9 cellular contexts compared by ENCODE assay signal in the genomic region with DNA sequence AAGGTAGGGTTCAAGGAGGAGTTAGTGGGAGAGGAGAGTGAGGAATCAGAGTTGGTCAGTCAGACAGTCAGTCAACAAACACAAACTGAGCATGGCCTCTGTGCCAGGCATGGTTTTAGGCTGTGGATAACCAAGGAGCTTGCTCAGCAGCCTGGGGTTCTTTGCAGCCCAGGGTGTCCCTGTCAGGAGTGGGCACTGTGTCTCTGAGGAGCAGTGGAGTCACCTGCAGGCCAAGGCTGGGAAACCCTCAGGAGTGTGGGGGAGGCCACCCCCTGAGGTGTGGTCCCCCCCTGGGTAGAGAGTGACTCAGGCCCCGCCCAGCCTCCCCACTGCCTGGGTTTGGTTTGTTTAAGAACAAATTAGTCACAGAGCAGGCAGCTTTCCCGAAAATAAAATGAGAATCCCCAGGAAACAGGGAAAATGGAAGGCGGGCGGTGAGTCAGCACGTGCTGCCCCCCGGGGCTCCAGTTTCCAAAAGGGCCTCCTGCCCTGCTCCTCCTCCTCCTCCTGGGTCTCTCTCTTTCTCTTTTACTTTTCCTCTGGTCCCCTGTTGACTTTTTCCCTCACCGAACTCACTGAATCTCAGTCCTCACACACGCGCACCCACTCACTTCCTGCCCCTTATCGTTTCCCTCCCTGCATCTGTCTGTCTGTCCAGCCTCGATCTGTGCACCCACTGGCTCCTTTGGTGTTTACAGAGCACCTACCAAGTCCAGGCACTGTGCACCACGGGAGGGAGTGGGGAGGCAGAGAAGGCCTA. TPM values are rescaled to one million over a fixed set of nuclear protein-coding genes. Genes with fewer than 3 reads are reported as not detected.
DNase-seq lines count a peak whose midpoint lies in the region; ATAC-seq and TF ChIP-seq lines count a peak whose summit lies in the region.
"Had no signal": no experiment of that assay in that cellular context is flagged by ENCODE, and none has a peak within 500 bp of the region (broad histone marks: within the 10 kb centered on the region; RNA-seq: fewer than 3 reads in every experiment).

No MANE protein-coding gene starts in this region.

- no TSS peak for BruUV-seq in mammary epithelial cell (replicated peaks; lab: Mats Ljungman, UMichigan)

- peak; percentile 62 for ATAC-seq in left lung

- DNase-seq in H4 (ENCODE audit: low spot score) (peak; percentile 94), UCSD-AML1 (lab: John Stamatoyannopoulos, UW; ENCODE audit: unreplicated experiment) (peak; percentile 48), mammary epithelial cell (peak; percentile 94), left lung (peak; percentile 86 to 91), DMS79 (lab: John Stamatoyannopoulos, UW) (no peak), KG1 (lab: John Stamatoyannopoulos, UW) (no peak), SKM-1 treated with dmso at 0.1 percent for 144 hours (lab: John Stamatoyannopoulos, UW; ENCODE audit: unreplicated experiment) (no peak)
- DNase-seq in stimulated activated CD4-positive, alpha-beta T cell treated with anti-CD3 and anti-CD28 coated beads, TNF-alpha, amount 100 ng/mL, for 48 hours (ENCODE audit: low read depth in 3 of 3) = peak; percentile 34 to 53 (median 39)

- H3K27ac ChIP-seq in mammary epithelial cell (ENCODE audit: insufficient read depth, low read depth, low read length) (peak overlapping the region; percentile 79), left lung (peak overlapping the region; percentile 81 to 86)

- H3K9ac ChIP-seq in mammary epithelial cell (ENCODE audit: insufficient read depth, low read length) = peak overlapping the region; percentile 56

- no peaks in the 10 kb centered on the region for H4K20me1 ChIP-seq in mammary epithelial cell (ENCODE audit: insufficient read depth, low read length)

- H3K4me2 ChIP-seq in mammary epithelial cell (ENCODE audit: insufficient read depth, low read depth, low read length) = peak overlapping the region; percentile 94

- H3K9me3 ChIP-seq in mammary epithelial cell (replicated peaks; ENCODE audit: insufficient read depth, low read length) (no peaks in the 10 kb centered on the region), left lung (no peaks in the 10 kb centered on the region)

- WGBS in mammary epithelial cell (ENCODE audit: low coverage, missing lambda C conversion rate) = 4% methylated on average over 9 of the region's 12 CpGs

- in situ Hi-C loops in mammary epithelial cell (cut with MboI; ENCODE audit: low sequenced_read_pairs in 2 of 2) = no loop called here

- H3K36me3 ChIP-seq in mammary epithelial cell (ENCODE audit: insufficient read depth, low read length) = no peaks in the 10 kb centered on the region
- H3K36me3 ChIP-seq in left lung = no peaks in the 10 kb centered on the region

- TF ChIP-seq CTCF in mammary epithelial cell (conservative IDR thresholded peaks at IDR 0.05 in 1 of 2, IDR thresholded peaks at IDR 0.05 in 1 of 2; ENCODE audit: extremely low read depth in 1 of 2, insufficient read depth in 1 of 2, low read depth in 1 of 2, low read length in 2 of 2) = peak; percentile 3 to 43
- TF ChIP-seq CTCF in left lung (IDR thresholded peaks at IDR 0.05) = no peak

- intact Hi-C loops in mammary epithelial cell (cut with micrococcal nuclease) = loop anchor here (1.0 to 2.0 kb wide), 4 partner anchors 19 to 45 kb away; a partner anchor contains a TSS
- intact Hi-C loops in left lung (cut with DNase I) = no loop called here

- CTCF ChIA-PET in mammary epithelial cell (lab: Charles Lee; ENCODE audit: low non-redundant PET) = no interaction called here

- H3K27me3 ChIP-seq in mammary epithelial cell (ENCODE audit: insufficient read depth, low read length) (no peaks in the 10 kb centered on the region), left lung (peaks cover 0 to 33% of the 10 kb centered on the region in 2 donors)

- no peaks in the 10 kb centered on the region for H3K79me2 ChIP-seq in mammary epithelial cell (ENCODE audit: insufficient read depth, low read length)

- peak overlapping the region in 1 of 3 experiments; percentile 21 for H3K4me3 ChIP-seq in mammary epithelial cell (replicated peaks in 1 of 3; ENCODE audit: insufficient read depth in 1 of 3, low read depth in 2 of 3, low read length in 3 of 3)
- peak overlapping the region in 1 of 2 donors; percentile 7 for H3K4me3 ChIP-seq in left lung
- H3K4me3 ChIP-seq: dorsolateral prefrontal cortex had no signal

- dilution Hi-C loops in mammary epithelial cell (cut with HindIII; ENCODE audit: low sequenced_read_pairs) = loop anchor here (5.0 kb wide), 1 partner anchor 102 kb away; no protein-coding TSS in a partner anchor

- H2AFZ ChIP-seq in mammary epithelial cell (ENCODE audit: low read depth, low read length) = peak overlapping the region; percentile 89

- H3K4me1 ChIP-seq in mammary epithelial cell (ENCODE audit: insufficient read depth, low read length) (peaks cover 46% of the 10 kb centered on the region), left lung (peaks cover 39 to 68% of the 10 kb centered on the region in 2 donors)

RNA-seq across cellular contexts. Expression of a gene that starts 44.3 kb away (rescaled TPM):
- total RNA-seq in H4 (2014; rRNA removed; shearing (Covaris generic)) = 29.2 and 43.0 TPM in 2 replicates
- total RNA-seq in mammary epithelial cell (10 to 100 TPM in 1 of 2 donors, 1 to 10 TPM in 1; 4.3 to 24.7 TPM), left lung (100 to 1,000 TPM in 1 of 2 donors, 10 to 100 TPM in 1; 60.7 to 110 TPM)
- 3.5 TPM for polyA plus RNA-seq in mammary epithelial cell
- polyA minus RNA-seq in mammary epithelial cell = 1.8 TPM

Comparison
In these comparisons a context has a peak if more than half of its experiments do, and no peak if none do; other contexts are left out.
1. DNase-seq: peak in H4 (single experiment), UCSD-AML1 (single experiment), mammary epithelial cell (single experiment), left lung (2 of 2) and stimulated activated CD4-positive, alpha-beta T cell treated with anti-CD3 and anti-CD28 coated beads, TNF-alpha, amount 100 ng/mL, for 48 hours (3 of 3); none in DMS79 (single experiment), KG1 (single experiment) and SKM-1 treated with dmso at 0.1 percent for 144 hours (single experiment).
2. CTCF ChIP-seq: peak in mammary epithelial cell (2 of 2); none in left lung (0 of 2).